8 cellular contexts compared by ENCODE assay signal in genomic region chr21:39313042-39313456, GRCh38. TPM values are rescaled to one million over a fixed set of nuclear protein-coding genes. Genes with fewer than 3 reads are reported as not detected.
DNase-seq lines count a peak whose midpoint lies in the region; ATAC-seq and TF ChIP-seq lines count a peak whose summit lies in the region.

No MANE protein-coding gene starts in this region.

- peaks cover 28% of the 10 kb centered on the region for H3K36me3 ChIP-seq in HUES6 (ENCODE audit: control insufficient read depth, insufficient read depth, low read length)

- H3K4me1 Mint-ChIP-seq in activated T-cell treated with anti-CD3 and anti-CD28 coated beads, Interleukin-2, amount 50 U/mL, for 72 hours (ENCODE audit: low read depth): peaks cover 62% of the 10 kb centered on the region
- peaks cover 12% of the 10 kb centered on the region for H3K4me1 Mint-ChIP-seq in progenitor cell of endocrine pancreas (ENCODE audit: low read depth)

- no peaks in the 10 kb centered on the region for H3K9me3 Mint-ChIP-seq in activated T-cell treated with anti-CD3 and anti-CD28 coated beads, Interleukin-2, amount 50 U/mL, for 72 hours
- H3K9me3 Mint-ChIP-seq in progenitor cell of endocrine pancreas (ENCODE audit: low read depth): no peaks in the 10 kb centered on the region

- peaks cover 13 to 20% of the 10 kb centered on the region in 2 donors for H3K36me3 Mint-ChIP-seq in activated T-cell treated with anti-CD3 and anti-CD28 coated beads, Interleukin-2, amount 50 U/mL, for 72 hours (ENCODE audit: insufficient read depth in 2 of 2)
- H3K36me3 Mint-ChIP-seq in progenitor cell of endocrine pancreas (ENCODE audit: insufficient read depth): peaks cover 16% of the 10 kb centered on the region

- ATAC-seq in GM19372 (IDR thresholded peaks at IDR 0.05; ENCODE audit: low read depth, unreplicated experiment) (peak; percentile 1), GM21390 (IDR thresholded peaks at IDR 0.05; ENCODE audit: unreplicated experiment) (no peak)
- peak; percentile 5 to 7 for ATAC-seq in activated T-cell treated with anti-CD3 and anti-CD28 coated beads, Interleukin-2, amount 50 U/mL, for 72 hours (replicated peaks in 1 of 2)

- no peak overlapping the region for H3K27ac Mint-ChIP-seq in activated T-cell treated with anti-CD3 and anti-CD28 coated beads, Interleukin-2, amount 50 U/mL, for 72 hours
- H3K27ac Mint-ChIP-seq in progenitor cell of endocrine pancreas: peak overlapping the region; percentile 94

- H3K27me3 ChIP-seq in HUES6 (ENCODE audit: control insufficient read depth, insufficient read depth, low read length): no peaks in the 10 kb centered on the region

- H3K9ac ChIP-seq in HUES6 (ENCODE audit: low read length): peak overlapping the region; percentile 99

- H3K27ac ChIP-seq in C4-2B (peak overlapping the region; percentile 100), HUES6 (ENCODE audit: low read depth, low read length) (peak overlapping the region; percentile 100)

- peak in 1 of 2 donors; percentile 44 for DNase-seq in activated T-cell treated with anti-CD3 and anti-CD28 coated beads, Interleukin-2, amount 50 U/mL, for 72 hours
- DNase-seq in head of caudate nucleus (peak in 30 of 42 donors; percentile 12 to 77 (median 56)), progenitor cell of endocrine pancreas (ENCODE audit: low spot score, unreplicated experiment) (peak; percentile 32), NCI-H187 (lab: John Stamatoyannopoulos, UW) (no peak)

- intact Hi-C loops in head of caudate nucleus (cut with DNase I): loop anchor here (2.0 to 5.0 kb wide), 3 partner anchors 36 to 131 kb away; partner anchors contain the start of genes HMGN1 and PSMG1

- H3K4me3 Mint-ChIP-seq in activated T-cell treated with anti-CD3 and anti-CD28 coated beads, Interleukin-2, amount 50 U/mL, for 72 hours: peak overlapping the region; percentile 94 to 96
- peak overlapping the region; percentile 87 for H3K4me3 Mint-ChIP-seq in progenitor cell of endocrine pancreas (ENCODE audit: low read depth)

- peaks cover 11% of the 10 kb centered on the region for H3K4me1 ChIP-seq in HUES6 (ENCODE audit: control insufficient read depth, insufficient read depth, low read length)

- no peaks in the 10 kb centered on the region for H3K9me3 ChIP-seq in HUES6 (ENCODE audit: control insufficient read depth, insufficient read depth, low read depth, low read length)

- no peak for TF ChIP-seq CTCF in C4-2B (conservative IDR thresholded peaks at IDR 0.05)
- TF ChIP-seq CTCF in progenitor cell of endocrine pancreas (IDR thresholded peaks at IDR 0.05; ENCODE audit: unreplicated experiment): no peak

- no peaks in the 10 kb centered on the region for H3K27me3 Mint-ChIP-seq in activated T-cell treated with anti-CD3 and anti-CD28 coated beads, Interleukin-2, amount 50 U/mL, for 72 hours (ENCODE audit: low read depth)
- H3K27me3 Mint-ChIP-seq in progenitor cell of endocrine pancreas: no peaks in the 10 kb centered on the region

- H3K4me3 ChIP-seq in HUES6 (ENCODE audit: low read depth, low read length): peak overlapping the region; percentile 70

RNA-seq across cellular contexts. Expression of gene BRWD1, which starts 0.4 kb away (rescaled TPM):
- total RNA-seq in activated T-cell treated with anti-CD3 and anti-CD28 coated beads, Interleukin-2, amount 50 U/mL, for 72 hours: 10 to 100 TPM; 44.8 to 45.2 TPM
- 52.1 and 55.7 TPM in 2 replicates for total RNA-seq in progenitor cell of endocrine pancreas

RNA-seq across cellular contexts. Expression of gene HMGN1, which starts 35.8 kb away (rescaled TPM):
- total RNA-seq in activated T-cell treated with anti-CD3 and anti-CD28 coated beads, Interleukin-2, amount 50 U/mL, for 72 hours: 100 to 1,000 TPM; 353 to 399 TPM
- 596 and 597 TPM in 2 replicates for total RNA-seq in progenitor cell of endocrine pancreas

Comparison
In these comparisons a context has a peak if more than half of its experiments do, and no peak if none do; other contexts are left out.
1. DNase-seq: peak in head of caudate nucleus (30 of 42) and progenitor cell of endocrine pancreas (single experiment); none in NCI-H187 (0 of 2).